12 cellular contexts compared by ENCODE assay signal in genomic region chr15:48358681-48359152, GRCh38. TPM values are rescaled to one million over a fixed set of nuclear protein-coding genes. Genes with fewer than 3 reads are reported as not detected.
DNase-seq lines count a peak whose midpoint lies in the region; ATAC-seq, FAIRE-seq and TF ChIP-seq lines count a peak whose summit lies in the region.
"Had no signal": no experiment of that assay in that cellular context is flagged by ENCODE, and none has a peak within 500 bp of the region (broad histone marks: within the 10 kb centered on the region; RNA-seq: fewer than 3 reads in every experiment).

No MANE protein-coding gene starts in this region.

- POLR2A ChIA-PET in K562 (lab: Yijun Ruan, JAX), result interaction anchor here (0.6 kb wide), 1 partner anchor 16 kb away, joined by 7 read pairs; no protein-coding TSS in a partner anchor

- intact Hi-C loops in K562 (cut with micrococcal nuclease), result loop anchor here (1.0 to 10.0 kb wide), 6 partner anchors 164 to 1066 kb away; partner anchors contain the start of gene FGF7

- peak; percentile 22 for DNase-seq in COLO829 (ENCODE audit: low spot score)
- peak; percentile 51 for DNase-seq in HT1080 (ENCODE audit: low read depth)
- no peak for DNase-seq in K562 (ENCODE audit: extremely low read depth in 1 of 4, low spot score in 3 of 4)
- no peak for DNase-seq in neural progenitor cell (ENCODE audit: low spot score)
- DNase-seq in amygdala (lab: John Stamatoyannopoulos, UW), result no peak
- no peak for DNase-seq in activated CD4-positive, CD25-positive, alpha-beta regulatory T cell (lab: John Stamatoyannopoulos, UW)
- DNase-seq in UCSD-AML1 (lab: John Stamatoyannopoulos, UW; ENCODE audit: unreplicated experiment), result no peak
- DNase-seq: Calu3, cerebellar nuclear complex, psoas muscle, RPMI8226 had no signal

- H3K27ac Mint-ChIP-seq in neural progenitor cell, result peak overlapping the region; percentile 5

- no peaks in the 10 kb centered on the region for H3K27me3 Mint-ChIP-seq in neural progenitor cell (ENCODE audit: insufficient read depth, low read depth)

- no peak overlapping the region for H3K4me3 Mint-ChIP-seq in neural progenitor cell

- ATAC-seq in K562 (no peak), GM19324 (IDR thresholded peaks at IDR 0.05; ENCODE audit: low FRiP score, unreplicated experiment) (no peak)

- no peaks in the 10 kb centered on the region for H3K36me3 ChIP-seq in K562 (ENCODE audit: control insufficient read depth, insufficient read depth, low read length)
- no peaks in the 10 kb centered on the region for H3K36me3 ChIP-seq in neural progenitor cell

- FAIRE-seq in K562 (lab: Jason Lieb, UNC), result no peak

- H3K27me3 ChIP-seq in K562 (ENCODE audit: control insufficient read depth in 2 of 2, insufficient read depth in 2 of 2, low read length in 2 of 2), result no peaks in the 10 kb centered on the region
- H3K27me3 ChIP-seq in neural progenitor cell, result no peaks in the 10 kb centered on the region

- H3K9me3 ChIP-seq in K562 (replicated peaks; ENCODE audit: control insufficient read depth, insufficient read depth, low read depth, low read length) (no peaks in the 10 kb centered on the region; the same call in none of the 2 replicates), neural progenitor cell (ENCODE audit: low read depth) (no peaks in the 10 kb centered on the region)
- H3K9me3 ChIP-seq: psoas muscle had no signal

- no peak overlapping the region for H3K4me3 ChIP-seq in K562
- H3K4me3 ChIP-seq in neural progenitor cell, result no peak overlapping the region
- H3K4me3 ChIP-seq: psoas muscle had no signal

- H3K79me2 ChIP-seq in K562 (ENCODE audit: control insufficient read depth, insufficient read depth, low read length) (no peaks in the 10 kb centered on the region), neural progenitor cell (ENCODE audit: low read depth) (no peaks in the 10 kb centered on the region)

- no peak overlapping the region for H2AFZ ChIP-seq in K562 (ENCODE audit: low read depth, low read length)
- H2AFZ ChIP-seq in neural progenitor cell (replicated peaks), result peak overlapping the region; percentile 3

- H3K9ac ChIP-seq in K562 (ENCODE audit: insufficient read depth in 1 of 2, low read depth in 2 of 2, low read length in 2 of 2) (no peak overlapping the region), neural progenitor cell (no peak overlapping the region)

- no peak for TF ChIP-seq EP300 in K562 (IDR thresholded peaks at IDR 0.05; ENCODE audit: low read length)

- TF ChIP-seq CTCF in K562 (IDR thresholded peaks at IDR 0.05 in 2 of 3, conservative IDR thresholded peaks at IDR 0.05 in 1 of 3; ENCODE audit: insufficient read depth in 2 of 3, low read depth in 1 of 3, low read length in 3 of 3), result no peak
- TF ChIP-seq CTCF in neural progenitor cell (IDR thresholded peaks at IDR 0.05), result no peak

- no peaks in the 10 kb centered on the region for H3K9me3 Mint-ChIP-seq in neural progenitor cell

- WGBS in K562 (ENCODE audit: insufficient coverage, low coverage, missing lambda C conversion rate), result 15% methylated on average over 3 of the region's 3 CpGs

- H4K20me1 ChIP-seq in K562 (replicated peaks; ENCODE audit: control insufficient read depth, insufficient read depth, low read length) (no peaks in the 10 kb centered on the region), neural progenitor cell (ENCODE audit: low read depth) (no peaks in the 10 kb centered on the region)

- H3K4me1 Mint-ChIP-seq in neural progenitor cell, result peaks cover 9% of the 10 kb centered on the region

- no peak overlapping the region for H3K27ac ChIP-seq in K562 (ENCODE audit: extremely low read depth, low read depth, low read length)
- H3K27ac ChIP-seq in neural progenitor cell, result no peak overlapping the region
- H3K27ac ChIP-seq: psoas muscle had no signal

- no peak for TF ChIP-seq POLR2A in K562 (conservative IDR thresholded peaks at IDR 0.05)

- H3K36me3 Mint-ChIP-seq in neural progenitor cell, result no peaks in the 10 kb centered on the region

- peaks cover 0 to 4% of the 10 kb centered on the region in 2 experiments; a peak in 2 of 5 replicates for H3K4me1 ChIP-seq in K562 (replicated peaks in 1 of 2; ENCODE audit: control insufficient read depth in 2 of 2, insufficient read depth in 2 of 2, low read length in 2 of 2)
- peaks cover 10% of the 10 kb centered on the region for H3K4me1 ChIP-seq in neural progenitor cell
- H3K4me1 ChIP-seq: psoas muscle had no signal

- H3K4me2 ChIP-seq in K562 (ENCODE audit: insufficient read depth, low read length) (no peak overlapping the region), neural progenitor cell (peak overlapping the region; percentile 41)

- TF ChIP-seq RAD21 in K562 (CRISPR knock-in tag; conservative IDR thresholded peaks at IDR 0.05 in 1 of 2, IDR thresholded peaks at IDR 0.05 in 1 of 2), result no peak

- CTCF ChIA-PET in K562 (lab: Yijun Ruan, JAX; ENCODE audit: low intra/inter-chr PET ratio), result interaction anchor here (0.6 to 1.3 kb wide), 6 partner anchors 149 to 1787 kb away, joined by 3 read pairs; no protein-coding TSS in a partner anchor

- H3K9me1 ChIP-seq in K562 (ENCODE audit: control insufficient read depth, insufficient read depth, low read length), result no peaks in the 10 kb centered on the region

- no TSS peak for BruUV-seq in K562 (replicated peaks; lab: Mats Ljungman, UMichigan)

- in situ Hi-C loops in K562 (cut with MboI), result loop anchor here (25.0 kb wide), 2 partner anchors 454 to 1779 kb away; partner anchors contain the start of gene CEP152

- H3F3A ChIP-seq in neural progenitor cell (ENCODE audit: low read depth), result no peaks in the 10 kb centered on the region

TF ChIP-seq in K562, 482 proteins besides CTCF, POLR2A, EP300 and RAD21:
- TF ChIP-seq JUNB (CRISPR knock-in tag; conservative IDR thresholded peaks at IDR 0.05) (no peak), GMEB1 (CRISPR knock-in tag; IDR thresholded peaks at IDR 0.05) (no peak), SPI1 (IDR thresholded peaks at IDR 0.05; ENCODE audit: borderline replicate concordance, low read depth, low read length) (peak; percentile 40; the same call in 1 of the 2 replicates), CTBP1 (IDR thresholded peaks at IDR 0.05; ENCODE audit: borderline replicate concordance) (no peak)
- TF ChIP-seq, protein P1, sequence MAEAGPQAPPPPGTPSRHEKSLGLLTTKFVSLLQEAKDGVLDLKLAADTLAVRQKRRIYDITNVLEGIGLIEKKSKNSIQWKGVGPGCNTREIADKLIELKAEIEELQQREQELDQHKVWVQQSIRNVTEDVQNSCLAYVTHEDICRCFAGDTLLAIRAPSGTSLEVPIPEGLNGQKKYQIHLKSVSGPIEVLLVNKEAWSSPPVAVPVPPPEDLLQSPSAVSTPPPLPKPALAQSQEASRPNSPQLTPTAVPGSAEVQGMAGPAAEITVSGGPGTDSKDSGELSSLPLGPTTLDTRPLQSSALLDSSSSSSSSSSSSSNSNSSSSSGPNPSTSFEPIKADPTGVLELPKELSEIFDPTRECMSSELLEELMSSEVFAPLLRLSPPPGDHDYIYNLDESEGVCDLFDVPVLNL (CRISPR knock-in tag; IDR thresholded peaks at IDR 0.05; ENCODE audit: low read depth), result no peak

RNA-seq across cellular contexts. Expression of gene DUT, which starts 27.5 kb away (rescaled TPM):
- total RNA-seq in HT1080 (2014; rRNA removed; shearing (Covaris generic)), result 132 and 160 TPM in 2 replicates
- 161 and 165 TPM in 2 replicates for polyA plus RNA-seq in HT1080 (2015; cell fraction: cytosol; rRNA removed)
- polyA plus RNA-seq in HT1080 (2015; cell fraction: nucleus; rRNA removed), result 140 and 170 TPM in 2 replicates
- total RNA-seq in K562 (2011; cell fraction: chromatin; rRNA removed; ENCODE audit: low replicate concordance), result 37.5 and 40.5 TPM in 2 replicates
- 17.5 and 34.1 TPM in 2 replicates for total RNA-seq in K562 (2011; cell fraction: nucleolus; rRNA removed)
- total RNA-seq in K562 (2011; cell fraction: nucleoplasm; rRNA removed), result 25.6 and 36.2 TPM in 2 replicates
- total RNA-seq in K562 (2014; rRNA removed) (93.1 and 104 TPM in 2 replicates), K562 (2014; rRNA removed; fragmentation: Illumina TruSeq; extraction: Trizol) (96.7 and 126 TPM in 2 replicates), K562 (2015; rRNA removed; fragmentation: Illumina TruSeq; extraction: Trizol) (76.0 and 81.4 TPM in 2 replicates), K562 (2021) (235 TPM in 2 replicates), neural progenitor cell (ENCODE audit: low replicate concordance) (51.6 and 55.4 TPM in 2 replicates)
- polyA plus RNA-seq in K562 (2011; rRNA removed) (73.2 and 94.9 TPM in 2 replicates), K562 (2014; fragmentation: Illumina TruSeq; extraction: Trizol) (111 and 112 TPM in 2 replicates), K562 (2014; fragmentation: Nextera tagmentation; extraction: Ambion mirVana) (10 to 100 TPM; 13.9 to 16.7 TPM), K562 (2014; rRNA removed) (124 and 139 TPM in 2 replicates)
- polyA plus RNA-seq in K562 (2011; cell fraction: cytosol; rRNA removed), result 59.1 and 96.2 TPM in 2 replicates
- 77.0 and 84.4 TPM in 2 replicates for polyA plus RNA-seq in K562 (2011; cell fraction: nucleus; rRNA removed)
- polyA plus RNA-seq in K562 (2012), result 132 and 177 TPM in 2 replicates
- 37.0 and 42.3 TPM in 2 replicates for polyA minus RNA-seq in K562 (2011; rRNA and poly(A)+ RNA removed)
- 53.9 and 58.8 TPM in 2 replicates for polyA minus RNA-seq in K562 (2011; cell fraction: cytosol; rRNA and poly(A)+ RNA removed)
- polyA minus RNA-seq in K562 (2011; cell fraction: nucleus; rRNA and poly(A)+ RNA removed), result 30.0 and 41.5 TPM in 2 replicates

Comparison
In these comparisons a context has a peak if more than half of its experiments do, and no peak if none do; other contexts are left out.
1. DNase-seq: peak in COLO829 (single experiment) and HT1080 (single experiment); none in K562 (0 of 4), neural progenitor cell (single experiment), amygdala (0 of 56), activated CD4-positive, CD25-positive, alpha-beta regulatory T cell (0 of 4) and UCSD-AML1 (single experiment).